Comparison of ENCODE assay signal across 11 cellular contexts in genomic region chr19:3172680-3173015, GRCh38. TPM values are rescaled to one million over a fixed set of nuclear protein-coding genes. Genes with fewer than 3 reads are reported as not detected.
DNase-seq lines count a peak whose midpoint lies in the region; ATAC-seq and TF ChIP-seq lines count a peak whose summit lies in the region.
"Not testable (repeated sequence)": the region's sequence is repeated elsewhere in the genome, so short reads cannot be mapped to it uniquely, and the experiment has no call there.
"Had no signal": no experiment of that assay in that cellular context is flagged by ENCODE, and none has a peak within 500 bp of the region (broad histone marks: within the 10 kb centered on the region; RNA-seq: fewer than 3 reads in every experiment).

No MANE protein-coding gene starts in this region.

- BruUV-seq in HCT116 (replicated peaks; lab: Mats Ljungman, UMichigan); OCI-LY7 (replicated peaks; lab: Mats Ljungman, UMichigan): not testable (repeated sequence)

- CTCF ChIA-PET in HCT116 (lab: Charles Lee); OCI-LY7 (lab: Charles Lee; ENCODE audit: unreplicated experiment); activated naive CD4-positive, alpha-beta T cell treated with anti-CD3 and anti-CD28 coated beads, Interleukin-2, amount 10 ng/mL, durations not matched to agents 7 days and 5 days (lab: Charles Lee): not testable (repeated sequence)

- H3K9me3 ChIP-seq in BLaER1; HCT116 (ENCODE audit: control insufficient read depth in 1 of 2, insufficient read depth in 1 of 2, low read depth in 1 of 2, low read length in 2 of 2); OCI-LY7 (ENCODE audit: low read length): not testable (repeated sequence)

- H3K36me3 ChIP-seq in BLaER1, result peaks cover 12% of the 10 kb centered on the region
- H3K36me3 ChIP-seq in HCT116 (ENCODE audit: control insufficient read depth in 1 of 2, insufficient read depth in 2 of 2, low read length in 2 of 2); OCI-LY7 (ENCODE audit: insufficient read depth, low read length): not testable (repeated sequence)

- not testable (repeated sequence) for H3K4me3 Mint-ChIP-seq in activated naive CD4-positive, alpha-beta T cell treated with anti-CD3 and anti-CD28 coated beads, Interleukin-2, amount 10 ng/mL, durations not matched to agents 7 days and 5 days; dendritic cell treated with granulocyte-macrophage colony-stimulating factor and Interleukin-4, amounts not matched to agents 40 ng/mL and 50 ng/mL, for 4 days; memory B cell; stimulated activated effector memory CD8-positive, alpha-beta T cell treated with anti-CD3 and anti-CD28 coated beads, Interleukin-12 subunit alpha, Interleukin-12 subunit beta, amount 100 ng/mL, for 72 hours

- not testable (repeated sequence) for H3K9me3 Mint-ChIP-seq in activated naive CD4-positive, alpha-beta T cell treated with anti-CD3 and anti-CD28 coated beads, Interleukin-2, amount 10 ng/mL, durations not matched to agents 7 days and 5 days; dendritic cell treated with granulocyte-macrophage colony-stimulating factor and Interleukin-4, amounts not matched to agents 40 ng/mL and 50 ng/mL, for 4 days; memory B cell; stimulated activated effector memory CD8-positive, alpha-beta T cell treated with anti-CD3 and anti-CD28 coated beads, Interleukin-12 subunit alpha, Interleukin-12 subunit beta, amount 100 ng/mL, for 72 hours

- H3K36me3 Mint-ChIP-seq in activated naive CD4-positive, alpha-beta T cell treated with anti-CD3 and anti-CD28 coated beads, Interleukin-2, amount 10 ng/mL, durations not matched to agents 7 days and 5 days, result peaks cover 10% of the 10 kb centered on the region
- not testable (repeated sequence) for H3K36me3 Mint-ChIP-seq in dendritic cell treated with granulocyte-macrophage colony-stimulating factor and Interleukin-4, amounts not matched to agents 40 ng/mL and 50 ng/mL, for 4 days (ENCODE audit: low read depth); memory B cell
- H3K36me3 Mint-ChIP-seq in stimulated activated effector memory CD8-positive, alpha-beta T cell treated with anti-CD3 and anti-CD28 coated beads, Interleukin-12 subunit alpha, Interleukin-12 subunit beta, amount 100 ng/mL, for 72 hours, result peaks cover 64% of the 10 kb centered on the region

- peak overlapping the region; percentile 70 for H3K27ac Mint-ChIP-seq in activated naive CD4-positive, alpha-beta T cell treated with anti-CD3 and anti-CD28 coated beads, Interleukin-2, amount 10 ng/mL, durations not matched to agents 7 days and 5 days
- H3K27ac Mint-ChIP-seq in dendritic cell treated with granulocyte-macrophage colony-stimulating factor and Interleukin-4, amounts not matched to agents 40 ng/mL and 50 ng/mL, for 4 days, result peak overlapping the region; percentile 20
- H3K27ac Mint-ChIP-seq in memory B cell, result peak overlapping the region; percentile 90
- peak overlapping the region; percentile 88 for H3K27ac Mint-ChIP-seq in stimulated activated effector memory CD8-positive, alpha-beta T cell treated with anti-CD3 and anti-CD28 coated beads, Interleukin-12 subunit alpha, Interleukin-12 subunit beta, amount 100 ng/mL, for 72 hours

- TF ChIP-seq RAD21 in HCT116 (IDR thresholded peaks at IDR 0.05; ENCODE audit: low read depth), result not testable (repeated sequence)

- H3K79me2 ChIP-seq in HCT116 (ENCODE audit: insufficient read depth, low read length); OCI-LY7 (ENCODE audit: insufficient read depth, low read depth, low read length): not testable (repeated sequence)

- H3K27me3 ChIP-seq in BLaER1; HCT116 (ENCODE audit: insufficient read depth, low read length): not testable (repeated sequence)

- H3K4me2 ChIP-seq in BLaER1 (peak overlapping the region; percentile 76), HCT116 (ENCODE audit: low read length) (peak overlapping the region; percentile 36; the same call in 1 of the 2 replicates)
- H3K4me2 ChIP-seq in OCI-LY7 (ENCODE audit: low read length), result not testable (repeated sequence)

- intact Hi-C loops in HCT116 (cut with micrococcal nuclease); OCI-LY7 (cut with micrococcal nuclease; ENCODE audit: unreplicated experiment); dendritic cell treated with granulocyte-macrophage colony-stimulating factor and Interleukin-4, amounts not matched to agents 40 ng/mL and 50 ng/mL, for 4 days (cut with micrococcal nuclease): not testable (repeated sequence)

- peaks cover 58% of the 10 kb centered on the region for H3K4me1 ChIP-seq in BLaER1
- peaks cover 23 to 32% of the 10 kb centered on the region in 2 experiments for H3K4me1 ChIP-seq in HCT116 (ENCODE audit: control insufficient read depth in 1 of 2, insufficient read depth in 2 of 2, low read length in 2 of 2)
- peaks cover 32% of the 10 kb centered on the region for H3K4me1 ChIP-seq in OCI-LY7 (ENCODE audit: insufficient read depth, low read length, poor library complexity, severe bottlenecking)

- TF ChIP-seq POLR2A in HCT116 (IDR thresholded peaks at IDR 0.05; ENCODE audit: borderline replicate concordance, extremely low read depth, insufficient read depth, insufficient read length), result not testable (repeated sequence)

- not testable (repeated sequence) for H2AFZ ChIP-seq in HCT116 (ENCODE audit: low read depth, low read length, poor library complexity, severe bottlenecking); OCI-LY7 (ENCODE audit: low read length)

- H3K9me2 ChIP-seq in HCT116 (ENCODE audit: insufficient read depth); OCI-LY7 (ENCODE audit: insufficient read depth, low read length): not testable (repeated sequence)

- not testable (repeated sequence) for TF ChIP-seq CTCF in HCT116 (IDR thresholded peaks at IDR 0.05 in 2 of 3, conservative IDR thresholded peaks at IDR 0.05 in 1 of 3; ENCODE audit: borderline replicate concordance in 1 of 3, insufficient read depth in 1 of 3, low read depth in 2 of 3, low read length in 2 of 3); OCI-LY7 (conservative IDR thresholded peaks at IDR 0.05; ENCODE audit: low read length)

- RAD21 ChIA-PET in HCT116 (lab: Charles Lee; ENCODE audit: low non-redundant PET in 1 of 2, low total read pairs in 2 of 2, uncharacterized antibody in 2 of 2, unreplicated experiment in 2 of 2), result not testable (repeated sequence)

- not testable (repeated sequence) for DNase-seq in HCT116 (ENCODE audit: low read depth, low spot score); OCI-LY7 (ENCODE audit: low spot score); activated naive CD4-positive, alpha-beta T cell treated with anti-CD3 and anti-CD28 coated beads, Interleukin-2, amount 10 ng/mL, durations not matched to agents 7 days and 5 days; stimulated activated effector memory CD8-positive, alpha-beta T cell treated with anti-CD3 and anti-CD28 coated beads, Interleukin-12 subunit alpha, Interleukin-12 subunit beta, amount 100 ng/mL, for 72 hours (ENCODE audit: low spot score in 2 of 2)
- DNase-seq in memory B cell (ENCODE audit: low spot score in 2 of 2), result peak; percentile 75 to 77

- POLR2A ChIA-PET in HCT116 (lab: Charles Lee); OCI-LY7 (lab: Charles Lee): not testable (repeated sequence)

- not testable (repeated sequence) for H3K4me3 ChIP-seq in BLaER1; HCT116 (replicated peaks in 1 of 2; ENCODE audit: low read depth in 1 of 2, low read length in 2 of 2); OCI-LY7 (ENCODE audit: low read depth, low read length, poor library complexity, severe bottlenecking)

- not testable (repeated sequence) for H4K20me1 ChIP-seq in BLaER1; HCT116 (ENCODE audit: insufficient read depth); OCI-LY7 (ENCODE audit: insufficient read depth, low read length)

- H3K27ac ChIP-seq in BLaER1 (peak overlapping the region; percentile 67), OCI-LY7 (ENCODE audit: low read depth, low read length, poor library complexity, severe bottlenecking) (peak overlapping the region; percentile 20)
- H3K27ac ChIP-seq in HCT116 (ENCODE audit: low read depth, low read length), result not testable (repeated sequence)

- H3K27me3 Mint-ChIP-seq in activated naive CD4-positive, alpha-beta T cell treated with anti-CD3 and anti-CD28 coated beads, Interleukin-2, amount 10 ng/mL, durations not matched to agents 7 days and 5 days; dendritic cell treated with granulocyte-macrophage colony-stimulating factor and Interleukin-4, amounts not matched to agents 40 ng/mL and 50 ng/mL, for 4 days; memory B cell: not testable (repeated sequence)

- ATAC-seq in HCT116; memory B cell (ENCODE audit: low read depth); stimulated activated effector memory CD8-positive, alpha-beta T cell treated with anti-CD3 and anti-CD28 coated beads, Interleukin-12 subunit alpha, Interleukin-12 subunit beta, amount 100 ng/mL, for 72 hours: not testable (repeated sequence)

- H3K9ac ChIP-seq in BLaER1; HCT116 (ENCODE audit: low read length): not testable (repeated sequence)

- H3K4me1 Mint-ChIP-seq in activated naive CD4-positive, alpha-beta T cell treated with anti-CD3 and anti-CD28 coated beads, Interleukin-2, amount 10 ng/mL, durations not matched to agents 7 days and 5 days, result peaks cover 34% of the 10 kb centered on the region
- H3K4me1 Mint-ChIP-seq in dendritic cell treated with granulocyte-macrophage colony-stimulating factor and Interleukin-4, amounts not matched to agents 40 ng/mL and 50 ng/mL, for 4 days (ENCODE audit: low read depth), result peaks cover 59% of the 10 kb centered on the region
- H3K4me1 Mint-ChIP-seq in memory B cell, result peaks cover 30% of the 10 kb centered on the region
- H3K4me1 Mint-ChIP-seq in stimulated activated effector memory CD8-positive, alpha-beta T cell treated with anti-CD3 and anti-CD28 coated beads, Interleukin-12 subunit alpha, Interleukin-12 subunit beta, amount 100 ng/mL, for 72 hours, result peaks cover 18% of the 10 kb centered on the region

RNA-seq across cellular contexts. Expression of gene S1PR4, which starts 5.9 kb away (rescaled TPM):
- total RNA-seq in HCT116 (2021; ENCODE audit: unreplicated experiment) (0.71 TPM), OCI-LY7 (2022) (25.8 and 26.5 TPM in 2 replicates)
- 0.22 and 0.31 TPM in 2 replicates for polyA plus RNA-seq in HCT116 (2012)
- total RNA-seq in OCI-LY7 (2014; rRNA removed; shearing (Covaris generic)), result 25.9 and 34.1 TPM in 2 replicates
- total RNA-seq: Calu3, G401, GM23248 had no signal
- polyA plus RNA-seq: GM23248 had no signal

RNA-seq across cellular contexts. Expression of gene NCLN, which starts 13.1 kb away (rescaled TPM):
- 119 TPM for total RNA-seq in HCT116 (2021; ENCODE audit: unreplicated experiment)
- 91.3 and 94.7 TPM in 2 replicates for polyA plus RNA-seq in HCT116 (2012)
- 33.2 and 49.2 TPM in 2 replicates for total RNA-seq in OCI-LY7 (2014; rRNA removed; shearing (Covaris generic))
- total RNA-seq in OCI-LY7 (2022), result 52.7 and 61.9 TPM in 2 replicates

RNA-seq across cellular contexts. Expression of gene GNA15, which starts 36.8 kb away (rescaled TPM):
- total RNA-seq in HCT116 (2021; ENCODE audit: unreplicated experiment), result 1.5 TPM
- polyA plus RNA-seq in HCT116 (2012), result 0.86 and 1.2 TPM in 2 replicates
- not detected in 2 replicates for total RNA-seq in OCI-LY7 (2014; rRNA removed; shearing (Covaris generic))
- not detected in 2 replicates for total RNA-seq in OCI-LY7 (2022)
- total RNA-seq: GM23248 had no signal
- polyA plus RNA-seq: GM23248 had no signal

RNA-seq across cellular contexts. Expression of gene CELF5, which starts 51.8 kb away (rescaled TPM):
- 2.5 TPM for total RNA-seq in HCT116 (2021; ENCODE audit: unreplicated experiment)
- polyA plus RNA-seq in HCT116 (2012), result 1.0 and 1.6 TPM in 2 replicates
- total RNA-seq in OCI-LY7 (2014; rRNA removed; shearing (Covaris generic)), result 0.13 TPM in 1 of 2 replicates, not detected in the other
- total RNA-seq in OCI-LY7 (2022), result not detected in 2 replicates
- total RNA-seq: A172 had no signal
- polyA plus RNA-seq: GM23248 had no signal

Comparison
In these comparisons a context has a peak if more than half of its experiments do, and no peak if none do; other contexts are left out.
1. H3K27ac Mint-ChIP-seq: peak in every context shown above with its lines; median percentile 90 in memory B cell; 88 in stimulated activated effector memory CD8-positive, alpha-beta T cell treated with anti-CD3 and anti-CD28 coated beads, Interleukin-12 subunit alpha, Interleukin-12 subunit beta, amount 100 ng/mL, for 72 hours; 70 in activated naive CD4-positive, alpha-beta T cell treated with anti-CD3 and anti-CD28 coated beads, Interleukin-2, amount 10 ng/mL, durations not matched to agents 7 days and 5 days; 20 in dendritic cell treated with granulocyte-macrophage colony-stimulating factor and Interleukin-4, amounts not matched to agents 40 ng/mL and 50 ng/mL, for 4 days.
2. RNA of gene S1PR4, which starts 5.9 kb away (total RNA-seq): 25.8 to 34.1 TPM in OCI-LY7; 0.71 TPM in HCT116 (single experiment); every median in the first group is over 10 times any median in the second.